Comparison of ENCODE assay signal across 1 cellular context in genomic region chr7:116691664-116692063, GRCh38.
A peak's percentile ranks its signal among the peaks of the same experiment; 100 is the strongest.
TF ChIP-seq lines count a peak whose summit lies in the region.

No MANE protein-coding gene starts in this region.

TF ChIP-seq in HepG2, 621 proteins besides CTCF, POLR2A, EP300 and RAD21:
- TF ChIP-seq HBP1 (CRISPR knock-in tag; IDR thresholded peaks at IDR 0.05; ENCODE audit: low read depth) (no peak), RARA (CRISPR knock-in tag; IDR thresholded peaks at IDR 0.05) (peak; percentile 67; the same call in 1 of the 2 replicates), ARNTL (CRISPR knock-in tag; IDR thresholded peaks at IDR 0.05) (no peak), MXI1 (IDR thresholded peaks at IDR 0.05; ENCODE audit: borderline replicate concordance, low read depth, low read length) (no peak), ZNF644 (CRISPR knock-in tag; IDR thresholded peaks at IDR 0.05; ENCODE audit: low read depth) (0 out of 2 replicates have a peak, but pooled peaks have one; percentile 30), ZBTB43 (CRISPR knock-in tag; conservative IDR thresholded peaks at IDR 0.05) (peak; percentile 77; the same call in 1 of the 2 replicates), ZNF747 (CRISPR knock-in tag; IDR thresholded peaks at IDR 0.05; ENCODE audit: borderline replicate concordance) (no peak)
